Comparison of ENCODE assay signal across 1 cellular context in genomic region chr16:68040506-68041288, GRCh38.
TF ChIP-seq lines count a peak whose summit lies in the region.

No MANE protein-coding gene starts in this region.

TF ChIP-seq in K562, 482 proteins besides CTCF, POLR2A, EP300 and RAD21 (continues in another document):
- TF ChIP-seq SRSF7 (optimal IDR thresholded peaks at IDR 0.05; ENCODE audit: low read depth, low read length) = no peak
- TF ChIP-seq MEF2D (tag; conservative IDR thresholded peaks at IDR 0.05; ENCODE audit: low read depth) = no peak
- peak; percentile 30; the same call in 1 of the 2 replicates for TF ChIP-seq ESRRA (IDR thresholded peaks at IDR 0.05; ENCODE audit: borderline replicate concordance, low read depth)
- TF ChIP-seq NFE2L1 (tag; IDR thresholded peaks at IDR 0.05; ENCODE audit: borderline replicate concordance, low read depth) = no peak
- TF ChIP-seq ZBTB33 (CRISPR knock-in tag; IDR thresholded peaks at IDR 0.05) = 0 out of 2 replicates have a peak, but pooled peaks have one; percentile 21
- TF ChIP-seq ZNF431 (CRISPR knock-in tag; IDR thresholded peaks at IDR 0.05) = no peak
- TF ChIP-seq YY1 (IDR thresholded peaks at IDR 0.05; ENCODE audit: borderline replicate concordance in 1 of 3, control insufficient read depth in 1 of 3, extremely low read depth in 1 of 3, insufficient read depth in 3 of 3, insufficient read length in 1 of 3, insufficient replicate concordance in 2 of 3, low read depth in 1 of 3, low read length in 2 of 3) = no peak
- no peak for TF ChIP-seq ZC3H8 (IDR thresholded peaks at IDR 0.05)
- peak; percentile 78 for TF ChIP-seq MYNN (IDR thresholded peaks at IDR 0.05)
- TF ChIP-seq MYNN (CRISPR knock-in tag; IDR thresholded peaks at IDR 0.05) = no peak
- TF ChIP-seq ZNF592 (IDR thresholded peaks at IDR 0.05) = 0 out of 2 replicates have a peak, but pooled peaks have one; percentile 42
- no peak for TF ChIP-seq JUN (IDR thresholded peaks at IDR 0.05; ENCODE audit: borderline replicate concordance, low read depth, low read length)
- no peak for TF ChIP-seq JUN (CRISPR knock-in tag; IDR thresholded peaks at IDR 0.05; ENCODE audit: borderline replicate concordance)
- no peak for TF ChIP-seq TCF7L2 (IDR thresholded peaks at IDR 0.05; ENCODE audit: low read depth, low read length)
- TF ChIP-seq DIDO1 (tag; IDR thresholded peaks at IDR 0.05; ENCODE audit: low read depth) = no peak
- peak; percentile 70; the same call in 1 of the 2 replicates for TF ChIP-seq STAG1 (CRISPR knock-in tag; IDR thresholded peaks at IDR 0.05; ENCODE audit: borderline replicate concordance)
- TF ChIP-seq VEZF1 (CRISPR knock-in tag; IDR thresholded peaks at IDR 0.05) = peak; percentile 76
- no peak for TF ChIP-seq SP1 (CRISPR knock-in tag; IDR thresholded peaks at IDR 0.05)
- no peak for TF ChIP-seq ATF1 (CRISPR knock-in tag; IDR thresholded peaks at IDR 0.05)
- TF ChIP-seq ATF1 (tag; IDR thresholded peaks at IDR 0.05) = peak; percentile 34; the same call in 1 of the 2 replicates
- TF ChIP-seq ZNF263 (CRISPR knock-in tag; IDR thresholded peaks at IDR 0.05; ENCODE audit: borderline replicate concordance) = peak; percentile 27; the same call in 1 of the 2 replicates
- no peak for TF ChIP-seq FOXM1 (IDR thresholded peaks at IDR 0.05; ENCODE audit: low read depth)
- no peak for TF ChIP-seq FOXM1 (CRISPR knock-in tag; IDR thresholded peaks at IDR 0.05; ENCODE audit: low read depth)
- TF ChIP-seq DEAF1 (CRISPR knock-in tag; IDR thresholded peaks at IDR 0.05) = peak; percentile 86
- TF ChIP-seq XRCC5 (IDR thresholded peaks at IDR 0.05; ENCODE audit: low read depth, low read length) = peak; percentile 68; the same call in 1 of the 2 replicates
- peak; percentile 74 for TF ChIP-seq CTCFL (IDR thresholded peaks at IDR 0.05; ENCODE audit: borderline replicate concordance, insufficient read depth, low read depth, low read length, poor library complexity, severe bottlenecking)
- TF ChIP-seq ARID1B (IDR thresholded peaks at IDR 0.05) = no peak
- TF ChIP-seq ZBTB1 (CRISPR knock-in tag; IDR thresholded peaks at IDR 0.05; ENCODE audit: borderline replicate concordance, low read depth) = no peak
- TF ChIP-seq BRD4 (IDR thresholded peaks at IDR 0.05) = no peak
- TF ChIP-seq NBN (IDR thresholded peaks at IDR 0.05; ENCODE audit: low read depth) = no peak
- TF ChIP-seq IRF2 (CRISPR knock-in tag; IDR thresholded peaks at IDR 0.05) = no peak
- TF ChIP-seq ZNF212 (CRISPR knock-in tag; IDR thresholded peaks at IDR 0.05) = no peak
- no peak for TF ChIP-seq MTF1 (CRISPR knock-in tag; IDR thresholded peaks at IDR 0.05; ENCODE audit: borderline replicate concordance)
- peak; percentile 50; the same call in 1 of the 2 replicates for TF ChIP-seq EP400 (IDR thresholded peaks at IDR 0.05)
- no peak for TF ChIP-seq MCM5 (IDR thresholded peaks at IDR 0.05; ENCODE audit: low read depth)
- TF ChIP-seq SREBF2 (CRISPR knock-in tag; IDR thresholded peaks at IDR 0.05) = no peak
- TF ChIP-seq CREM (IDR thresholded peaks at IDR 0.05; ENCODE audit: low read depth) = peak; percentile 28; the same call in 1 of the 2 replicates
- TF ChIP-seq ZNF76 (CRISPR knock-in tag; IDR thresholded peaks at IDR 0.05; ENCODE audit: borderline replicate concordance) = 0 out of 2 replicates have a peak, but pooled peaks have one; percentile 38
- peak in 1 of 2 experiments; percentile 44; a peak in 1 of 4 replicates for TF ChIP-seq RCOR1 (IDR thresholded peaks at IDR 0.05; ENCODE audit: borderline replicate concordance in 1 of 2, low read depth in 2 of 2, low read length in 2 of 2)
- no peak for TF ChIP-seq USF1 (CRISPR knock-in tag; IDR thresholded peaks at IDR 0.05)
- TF ChIP-seq HMGXB4 (CRISPR knock-in tag; IDR thresholded peaks at IDR 0.05) = 0 out of 2 replicates have a peak, but pooled peaks have one; percentile 57
- peak; percentile 39; the same call in 1 of the 2 replicates for TF ChIP-seq ZBTB9 (CRISPR knock-in tag; IDR thresholded peaks at IDR 0.05)
- 0 out of 4 replicates have a peak, but pooled peaks of 1 of the 2 experiments have one; percentile 22 for TF ChIP-seq MNT (conservative IDR thresholded peaks at IDR 0.05)
- TF ChIP-seq TCF3 (CRISPR knock-in tag; IDR thresholded peaks at IDR 0.05) = 0 out of 2 replicates have a peak, but pooled peaks have one; percentile 11
- peak; percentile 68 for TF ChIP-seq CC2D1A (IDR thresholded peaks at IDR 0.05)
- TF ChIP-seq JUND (IDR thresholded peaks at IDR 0.05; ENCODE audit: borderline replicate concordance, low read depth, low read length) = no peak
- peak; percentile 23; the same call in 1 of the 3 replicates for TF ChIP-seq JUND (tag; IDR thresholded peaks at IDR 0.05; ENCODE audit: borderline replicate concordance, low read depth, low read length)
- no peak for TF ChIP-seq FOXP1 (CRISPR knock-in tag; IDR thresholded peaks at IDR 0.05)
- peak; percentile 69; the same call in 1 of the 2 replicates for TF ChIP-seq CTBP1 (IDR thresholded peaks at IDR 0.05; ENCODE audit: borderline replicate concordance)
- TF ChIP-seq CEBPB (tag; IDR thresholded peaks at IDR 0.05) = no peak
- no peak for TF ChIP-seq RBM39 (optimal IDR thresholded peaks at IDR 0.05; ENCODE audit: low read depth, low read length)
- no peak for TF ChIP-seq NR1H2 (CRISPR knock-in tag; IDR thresholded peaks at IDR 0.05)
